Comparison of ENCODE assay signal across 22 cellular contexts in the genomic region with DNA sequence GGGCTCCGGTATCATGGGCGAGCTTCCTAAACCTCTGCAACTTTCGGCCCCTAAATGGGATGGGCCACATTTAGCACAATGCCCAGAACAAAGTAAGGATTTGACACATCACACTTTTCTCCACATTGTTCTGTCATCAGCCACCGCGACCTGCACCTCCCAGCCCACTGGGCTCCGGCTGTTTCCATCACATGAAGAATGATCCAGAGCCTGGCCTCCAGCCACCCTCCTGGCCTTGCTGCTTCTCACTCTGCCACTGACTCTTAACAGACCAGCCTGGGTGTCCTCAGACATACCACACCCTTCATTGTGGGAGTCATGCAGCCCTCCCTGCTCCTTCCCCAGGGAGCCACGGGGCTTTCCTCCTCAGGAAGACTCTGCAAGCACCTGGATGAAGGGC.
A peak's percentile ranks its signal among the peaks of the same experiment; 100 is the strongest.
DNase-seq lines count a peak whose midpoint lies in the region; ATAC-seq and TF ChIP-seq lines count a peak whose summit lies in the region.
"Had no signal": no experiment of that assay in that cellular context is flagged by ENCODE, and none has a peak within 500 bp of the region (broad histone marks: within the 10 kb centered on the region; RNA-seq: fewer than 3 reads in every experiment).

No MANE protein-coding gene starts in this region.

- H2AFZ ChIP-seq in OCI-LY7 (ENCODE audit: low read length) = no peak overlapping the region
- H2AFZ ChIP-seq: GM23248 had no signal

- TF ChIP-seq CTCF in 22Rv1 (IDR thresholded peaks at IDR 0.05) = no peak
- TF ChIP-seq CTCF in C4-2B (conservative IDR thresholded peaks at IDR 0.05) = no peak
- TF ChIP-seq CTCF in esophagus muscularis mucosa (IDR thresholded peaks at IDR 0.05) = no peak
- TF ChIP-seq CTCF in neural crest cell (conservative IDR thresholded peaks at IDR 0.05) = no peak
- no peak for TF ChIP-seq CTCF in OCI-LY7 (conservative IDR thresholded peaks at IDR 0.05; ENCODE audit: low read length)

- no peaks in the 10 kb centered on the region for H3K36me3 Mint-ChIP-seq in neural crest cell (ENCODE audit: low read depth)
- H3K36me3 Mint-ChIP-seq: CD4-positive, alpha-beta memory T cell had no signal

- no peaks in the 10 kb centered on the region for H3K4me1 Mint-ChIP-seq in neural crest cell

- intact Hi-C loops in esophagus muscularis mucosa (cut with DNase I) = no loop called here
- intact Hi-C loops in Right ventricle myocardium superior (cut with DNase I) = no loop called here
- intact Hi-C loops in OCI-LY7 (cut with micrococcal nuclease; ENCODE audit: unreplicated experiment) = no loop called here

- BruUV-seq in OCI-LY7 (replicated peaks; lab: Mats Ljungman, UMichigan) = no TSS peak

- no peak for ATAC-seq in Right ventricle myocardium superior (ENCODE audit: poor library complexity)
- ATAC-seq: A549, GM12878, HCT116 had no signal

- TF ChIP-seq EP300 in esophagus muscularis mucosa (IDR thresholded peaks at IDR 0.05) = no peak

- H3K27ac ChIP-seq in 22Rv1 (peak overlapping the region; percentile 69), C4-2B (peak overlapping the region; percentile 69), esophagus muscularis mucosa (replicated peaks in 1 of 4) (no peak overlapping the region), OCI-LY7 (ENCODE audit: low read depth, low read length, poor library complexity, severe bottlenecking) (no peak overlapping the region)
- H3K27ac ChIP-seq: A549, GM23248 had no signal

- 87% methylated on average over 7 of the region's 7 CpGs for WGBS in esophagus muscularis mucosa

- no peaks in the 10 kb centered on the region for H3K9me2 ChIP-seq in OCI-LY7 (ENCODE audit: insufficient read depth, low read length)

- no peaks in the 10 kb centered on the region for H3K27me3 ChIP-seq in esophagus muscularis mucosa

- H3K9me3 Mint-ChIP-seq in neural crest cell = no peaks in the 10 kb centered on the region
- H3K9me3 Mint-ChIP-seq: CD4-positive, alpha-beta memory T cell had no signal

- H3K79me2 ChIP-seq in OCI-LY7 (ENCODE audit: insufficient read depth, low read depth, low read length) = no peaks in the 10 kb centered on the region

- H3K27me3 Mint-ChIP-seq in neural crest cell (ENCODE audit: low read depth) = peaks cover 3% of the 10 kb centered on the region

- H3K36me3 ChIP-seq in esophagus muscularis mucosa (no peaks in the 10 kb centered on the region), OCI-LY7 (ENCODE audit: insufficient read depth, low read length) (no peaks in the 10 kb centered on the region)

- CTCF ChIA-PET in OCI-LY7 (lab: Charles Lee; ENCODE audit: unreplicated experiment) = no interaction called here

- H4K20me1 ChIP-seq in OCI-LY7 (ENCODE audit: insufficient read depth, low read length) = no peaks in the 10 kb centered on the region

- H3K9me3 ChIP-seq in esophagus muscularis mucosa (no peaks in the 10 kb centered on the region), OCI-LY7 (ENCODE audit: low read length) (no peaks in the 10 kb centered on the region)
- H3K9me3 ChIP-seq: A549 had no signal

- peak overlapping the region; percentile 12 for H3K27ac Mint-ChIP-seq in neural crest cell (ENCODE audit: unreplicated experiment)
- H3K27ac Mint-ChIP-seq: CD4-positive, alpha-beta memory T cell had no signal

- no peak for TF ChIP-seq POLR2A in esophagus muscularis mucosa (IDR thresholded peaks at IDR 0.05; ENCODE audit: low read depth)

- H3K4me3 ChIP-seq in esophagus muscularis mucosa = no peak overlapping the region
- no peak overlapping the region for H3K4me3 ChIP-seq in OCI-LY7 (ENCODE audit: low read depth, low read length, poor library complexity, severe bottlenecking)
- H3K4me3 ChIP-seq: A549, GM12878, GM23248 had no signal

- H3K4me3 Mint-ChIP-seq in neural crest cell = no peak overlapping the region
- H3K4me3 Mint-ChIP-seq: CD4-positive, alpha-beta memory T cell had no signal

- DNase-seq in esophagus muscularis mucosa (ENCODE audit: extremely low spot score) (peak; percentile 90), neural crest cell (ENCODE audit: low read depth, low spot score) (no peak), Right ventricle myocardium superior (no peak), SIG-M5 treated with dmso at 0.1 percent for 504 hours (lab: John Stamatoyannopoulos, UW; ENCODE audit: unreplicated experiment) (no peak), OCI-LY7 (ENCODE audit: low spot score) (no peak), HCEC 1CT (no peak)
- DNase-seq: 8988T; ACHN; AML-193; Calu3; CD4-positive, alpha-beta memory T cell; COR-L47; DMS53; DMS79 treated with DMSO at 0.1 percent for 48 hours; GDM1; GM23248; H7 had no signal

- POLR2A ChIA-PET in OCI-LY7 (lab: Charles Lee) = no interaction called here

- peaks cover 0 to 13% (median 8%) of the 10 kb centered on the region in 4 donors for H3K4me1 ChIP-seq in esophagus muscularis mucosa
- peaks cover 3% of the 10 kb centered on the region for H3K4me1 ChIP-seq in OCI-LY7 (ENCODE audit: insufficient read depth, low read length, poor library complexity, severe bottlenecking)
- H3K4me1 ChIP-seq: A549 had no signal

- no peak overlapping the region for H3K4me2 ChIP-seq in OCI-LY7 (ENCODE audit: low read length)
- H3K4me2 ChIP-seq: A549 had no signal

Comparison
In these comparisons a context has a peak if more than half of its experiments do, and no peak if none do; other contexts are left out.
1. H3K27ac ChIP-seq: peak in 22Rv1 (single experiment) and C4-2B (single experiment); none in esophagus muscularis mucosa (0 of 4) and OCI-LY7 (single experiment).